Comparison of ENCODE assay signal across 21 cellular contexts in the genomic region with DNA sequence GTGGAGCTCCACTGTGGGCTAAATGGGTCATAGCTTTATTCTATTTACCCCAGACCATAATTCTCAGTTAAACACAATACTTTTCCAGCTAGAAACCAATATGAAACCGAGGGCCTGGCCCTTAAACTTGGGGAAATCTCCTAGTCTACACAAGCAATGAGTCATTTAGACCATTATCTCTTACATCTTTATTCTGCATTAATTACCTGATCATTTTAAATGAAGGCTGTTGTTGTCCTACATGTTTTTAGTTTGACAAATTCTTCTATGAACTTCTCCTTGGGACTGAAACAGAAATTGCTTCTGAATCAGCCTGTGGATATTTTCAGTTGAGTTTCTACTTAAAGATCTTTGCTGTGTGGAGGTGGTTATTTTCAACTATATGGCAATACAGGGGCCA. TPM values are rescaled to one million over a fixed set of nuclear protein-coding genes. Genes with fewer than 3 reads are reported as not detected.
DNase-seq lines count a peak whose midpoint lies in the region; ATAC-seq and TF ChIP-seq lines count a peak whose summit lies in the region.
"Had no signal": no experiment of that assay in that cellular context is flagged by ENCODE, and none has a peak within 500 bp of the region (broad histone marks: within the 10 kb centered on the region; RNA-seq: fewer than 3 reads in every experiment).

No MANE protein-coding gene starts in this region.

- TF ChIP-seq CTCF in GM23338 (conservative IDR thresholded peaks at IDR 0.05; ENCODE audit: low read depth in 2 of 2) (no peak), hepatocyte (IDR thresholded peaks at IDR 0.05; ENCODE audit: poor library complexity) (no peak), suprapubic skin (IDR thresholded peaks at IDR 0.05) (no peak)

- H3K4me2 ChIP-seq in GM23338 = no peak overlapping the region
- no peak overlapping the region for H3K4me2 ChIP-seq in hepatocyte

- TF ChIP-seq EP300 in suprapubic skin (IDR thresholded peaks at IDR 0.05) = no peak

- H4K20me1 ChIP-seq in GM23338 (replicated peaks; ENCODE audit: insufficient read depth) = peaks cover 13% of the 10 kb centered on the region
- H4K20me1 ChIP-seq in hepatocyte (ENCODE audit: insufficient read depth, poor library complexity, severe bottlenecking) = no peaks in the 10 kb centered on the region

- H3K4me3 Mint-ChIP-seq in GM23338 = no peak overlapping the region
- H3K4me3 Mint-ChIP-seq in activated T-helper 17 cell treated with anti-CD3 and anti-CD28 coated beads, Interleukin-2, amount 50 U/mL, for 72 hours = no peak overlapping the region
- H3K4me3 Mint-ChIP-seq: activated B cell treated with CpG ODN at 0.5 μM for 24 hours; activated CD4-positive, alpha-beta memory T cell treated with anti-CD3 and anti-CD28 coated beads for 36 hours; natural killer cell treated with Interleukin-12 subunit alpha and Interleukin-12 subunit beta and Interleukin-15 and Interleukin-18, amount 100 ng/mL, for 72 hours; T-helper 1 cell treated with Interleukin-12 subunit alpha and Interleukin-12 subunit beta and Interleukin-4 antibody, amounts not matched to agents 30 μg/mL and 1 μg/mL, for 36 hours had no signal

- 85% methylated on average over 1 of the region's 1 CpG for WGBS in hepatocyte (ENCODE audit: low lambda C conversion rate, missing lambda C conversion rate)
- WGBS in suprapubic skin = 54% methylated on average over 1 of the region's 1 CpG

- H3K4me1 ChIP-seq in GM23338 (ENCODE audit: insufficient read depth) = peaks cover 53% of the 10 kb centered on the region
- H3K4me1 ChIP-seq in hepatocyte (ENCODE audit: insufficient read depth) = peaks cover 2% of the 10 kb centered on the region
- peaks cover 46% of the 10 kb centered on the region for H3K4me1 ChIP-seq in suprapubic skin

- ATAC-seq in GM23338 = no peak
- peak; percentile 58 for ATAC-seq in activated T-helper 17 cell treated with anti-CD3 and anti-CD28 coated beads, Interleukin-2, amount 50 U/mL, for 72 hours (replicated peaks)
- ATAC-seq in HG02973 (IDR thresholded peaks at IDR 0.05; ENCODE audit: unreplicated experiment) = no peak
- ATAC-seq in GM21515 (IDR thresholded peaks at IDR 0.05; ENCODE audit: unreplicated experiment) = no peak
- ATAC-seq in GM18517 (IDR thresholded peaks at IDR 0.05; ENCODE audit: unreplicated experiment) = no peak
- no peak for ATAC-seq in HG02870 (IDR thresholded peaks at IDR 0.05; ENCODE audit: unreplicated experiment)
- ATAC-seq: natural killer cell treated with Interleukin-12 subunit alpha and Interleukin-12 subunit beta and Interleukin-15 and Interleukin-18, amount 100 ng/mL, for 72 hours had no signal

- no peak overlapping the region for H3K4me3 ChIP-seq in GM23338
- no peak overlapping the region for H3K4me3 ChIP-seq in hepatocyte
- H3K4me3 ChIP-seq in suprapubic skin = no peak overlapping the region

- no peaks in the 10 kb centered on the region for H3K27me3 ChIP-seq in GM23338 (ENCODE audit: insufficient read depth)
- no peaks in the 10 kb centered on the region for H3K27me3 ChIP-seq in hepatocyte
- H3K27me3 ChIP-seq in suprapubic skin = no peaks in the 10 kb centered on the region

- H2AFZ ChIP-seq in GM23338 (no peak overlapping the region), hepatocyte (no peak overlapping the region)

- peaks cover 11% of the 10 kb centered on the region; the same call in 1 of the 2 replicates for H3F3A ChIP-seq in GM23338 (replicated peaks; ENCODE audit: low read depth)

- H3K9me3 ChIP-seq in hepatocyte (ENCODE audit: low read depth) (no peaks in the 10 kb centered on the region), suprapubic skin (no peaks in the 10 kb centered on the region)

- peak overlapping the region; percentile 48; the same call in 1 of the 2 replicates for H3K27ac Mint-ChIP-seq in GM23338
- no peak overlapping the region for H3K27ac Mint-ChIP-seq in activated T-helper 17 cell treated with anti-CD3 and anti-CD28 coated beads, Interleukin-2, amount 50 U/mL, for 72 hours
- H3K27ac Mint-ChIP-seq: activated B cell treated with CpG ODN at 0.5 μM for 24 hours; activated CD4-positive, alpha-beta memory T cell treated with anti-CD3 and anti-CD28 coated beads for 36 hours; natural killer cell treated with Interleukin-12 subunit alpha and Interleukin-12 subunit beta and Interleukin-15 and Interleukin-18, amount 100 ng/mL, for 72 hours; T-helper 1 cell treated with Interleukin-12 subunit alpha and Interleukin-12 subunit beta and Interleukin-4 antibody, amounts not matched to agents 30 μg/mL and 1 μg/mL, for 36 hours had no signal

- peaks cover 37% of the 10 kb centered on the region for H3K36me3 Mint-ChIP-seq in GM23338 (ENCODE audit: low read depth)
- no peaks in the 10 kb centered on the region for H3K36me3 Mint-ChIP-seq in activated T-helper 17 cell treated with anti-CD3 and anti-CD28 coated beads, Interleukin-2, amount 50 U/mL, for 72 hours (ENCODE audit: low read depth)
- H3K36me3 Mint-ChIP-seq: activated CD4-positive, alpha-beta memory T cell treated with anti-CD3 and anti-CD28 coated beads for 36 hours; natural killer cell treated with Interleukin-12 subunit alpha and Interleukin-12 subunit beta and Interleukin-15 and Interleukin-18, amount 100 ng/mL, for 72 hours had no signal

- H3K36me3 ChIP-seq in GM23338 (ENCODE audit: insufficient read depth) (0 out of 2 replicates have a peak, but pooled peaks cover 7% of the 10 kb centered on the region), hepatocyte (replicated peaks; ENCODE audit: insufficient read depth, low read depth) (no peaks in the 10 kb centered on the region), suprapubic skin (no peaks in the 10 kb centered on the region)

- DNase-seq in GM23338 (ENCODE audit: low spot score) (no peak), hepatocyte (ENCODE audit: low spot score) (no peak), suprapubic skin (ENCODE audit: low spot score in 2 of 2) (no peak)
- DNase-seq: activated B cell treated with CpG ODN at 0.5 μM for 24 hours; activated CD4-positive, alpha-beta memory T cell treated with anti-CD3 and anti-CD28 coated beads for 36 hours; activated naive CD4-positive, alpha-beta T cell treated with anti-CD3 and anti-CD28 coated beads, Interleukin-2, amount 50 U/mL, for 16 hours; activated T-cell treated with anti-CD3 and anti-CD28 coated beads, Interleukin-2, amount 50 U/mL, for 1 hour; dermis blood vessel endothelial cell; kidney glomerular epithelial cell; NCI-H1092; NCI-H526; Right ventricle myocardium superior; stimulated activated CD4-positive, alpha-beta T cell treated with anti-CD3 and anti-CD28 coated beads, Interleukin-12 subunit alpha, Interleukin-12 subunit beta, amount 100 ng/mL, for 4 hours had no signal

- H3K9me3 Mint-ChIP-seq in GM23338 = no peaks in the 10 kb centered on the region
- H3K9me3 Mint-ChIP-seq in activated T-helper 17 cell treated with anti-CD3 and anti-CD28 coated beads, Interleukin-2, amount 50 U/mL, for 72 hours = no peaks in the 10 kb centered on the region
- H3K9me3 Mint-ChIP-seq: activated B cell treated with CpG ODN at 0.5 μM for 24 hours; activated CD4-positive, alpha-beta memory T cell treated with anti-CD3 and anti-CD28 coated beads for 36 hours; natural killer cell treated with Interleukin-12 subunit alpha and Interleukin-12 subunit beta and Interleukin-15 and Interleukin-18, amount 100 ng/mL, for 72 hours; T-helper 1 cell treated with Interleukin-12 subunit alpha and Interleukin-12 subunit beta and Interleukin-4 antibody, amounts not matched to agents 30 μg/mL and 1 μg/mL, for 36 hours had no signal

- H3K27ac ChIP-seq in GM23338 (ENCODE audit: low read depth) (peak overlapping the region; percentile 32; the same call in 1 of the 2 replicates), hepatocyte (peak overlapping the region; percentile 9), suprapubic skin (peak overlapping the region; percentile 54)

- peaks cover 5% of the 10 kb centered on the region for H3K27me3 Mint-ChIP-seq in GM23338 (ENCODE audit: insufficient read depth, low read depth, poor library complexity)
- no peaks in the 10 kb centered on the region for H3K27me3 Mint-ChIP-seq in activated T-helper 17 cell treated with anti-CD3 and anti-CD28 coated beads, Interleukin-2, amount 50 U/mL, for 72 hours
- H3K27me3 Mint-ChIP-seq: activated B cell treated with CpG ODN at 0.5 μM for 24 hours; activated CD4-positive, alpha-beta memory T cell treated with anti-CD3 and anti-CD28 coated beads for 36 hours; progenitor cell of endocrine pancreas had no signal

- H3K9me2 ChIP-seq in GM23338 (ENCODE audit: insufficient read depth) (no peaks in the 10 kb centered on the region), hepatocyte (replicated peaks; ENCODE audit: insufficient read depth) (no peaks in the 10 kb centered on the region)

- H3K4me1 Mint-ChIP-seq in GM23338 = peaks cover 52% of the 10 kb centered on the region
- H3K4me1 Mint-ChIP-seq in activated T-helper 17 cell treated with anti-CD3 and anti-CD28 coated beads, Interleukin-2, amount 50 U/mL, for 72 hours = peaks cover 8% of the 10 kb centered on the region

- H3K79me2 ChIP-seq in GM23338 (replicated peaks; ENCODE audit: insufficient read depth) (peaks cover 97% of the 10 kb centered on the region), hepatocyte (peaks cover 40% of the 10 kb centered on the region)

- TF ChIP-seq POLR2A in suprapubic skin (IDR thresholded peaks at IDR 0.05) = no peak

TF ChIP-seq in GM23338, 12 proteins besides CTCF, POLR2A, EP300 and RAD21 (continues in another document):
- TF ChIP-seq STAT1 (IDR thresholded peaks at IDR 0.05; ENCODE audit: unreplicated experiment) (no peak), ZNF114 (CRISPR knock-in tag; IDR thresholded peaks at IDR 0.05) (no peak), POLR2AphosphoS5 (IDR thresholded peaks at IDR 0.05; ENCODE audit: low read depth) (no peak), ZNF331 (CRISPR knock-in tag; IDR thresholded peaks at IDR 0.05; ENCODE audit: low read depth) (no peak), CREB1 (CRISPR knock-in tag; IDR thresholded peaks at IDR 0.05; ENCODE audit: low read depth) (no peak), JUNB (IDR thresholded peaks at IDR 0.05; ENCODE audit: unreplicated experiment) (no peak), EZH2phosphoT487 (IDR thresholded peaks at IDR 0.05; ENCODE audit: unreplicated experiment) (no peak)
- TF ChIP-seq, protein P1, sequence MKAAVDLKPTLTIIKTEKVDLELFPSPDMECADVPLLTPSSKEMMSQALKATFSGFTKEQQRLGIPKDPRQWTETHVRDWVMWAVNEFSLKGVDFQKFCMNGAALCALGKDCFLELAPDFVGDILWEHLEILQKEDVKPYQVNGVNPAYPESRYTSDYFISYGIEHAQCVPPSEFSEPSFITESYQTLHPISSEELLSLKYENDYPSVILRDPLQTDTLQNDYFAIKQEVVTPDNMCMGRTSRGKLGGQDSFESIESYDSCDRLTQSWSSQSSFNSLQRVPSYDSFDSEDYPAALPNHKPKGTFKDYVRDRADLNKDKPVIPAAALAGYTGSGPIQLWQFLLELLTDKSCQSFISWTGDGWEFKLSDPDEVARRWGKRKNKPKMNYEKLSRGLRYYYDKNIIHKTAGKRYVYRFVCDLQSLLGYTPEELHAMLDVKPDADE (IDR thresholded peaks at IDR 0.05) = no peak

RNA-seq across cellular contexts. Expression of a gene that starts 37.9 kb away (rescaled TPM):
- total RNA-seq in GM23338 (2014; rRNA removed; shearing (Covaris generic)) = 90.3 and 95.8 TPM in 2 replicates
- polyA plus RNA-seq in GM23338 (2016; fragmentation: Nextera tagmentation; extraction: Ambion mirVana) (46.7 and 58.8 TPM in 2 replicates), hepatocyte (31.3 and 42.2 TPM in 2 replicates)
- 1 to 10 TPM in 1 of 2 donors, under 1 TPM in 1; 0.41 to 3.3 TPM for total RNA-seq in activated T-helper 17 cell treated with anti-CD3 and anti-CD28 coated beads, Interleukin-2, amount 50 U/mL, for 72 hours
- total RNA-seq in hepatocyte (44.8 and 49.6 TPM in 2 replicates), suprapubic skin (10 to 100 TPM; 24.2 to 40.1 (median 28.0) TPM)

Comparison
In these comparisons a context has a peak if more than half of its experiments do, and no peak if none do; other contexts are left out.
1. RNA of a gene that starts 37.9 kb away (total RNA-seq): 90.3 to 95.8 TPM in GM23338, 44.8 to 49.6 TPM in hepatocyte and 24.2 to 40.1 TPM in suprapubic skin; 0.41 to 3.3 TPM in activated T-helper 17 cell treated with anti-CD3 and anti-CD28 coated beads, Interleukin-2, amount 50 U/mL, for 72 hours; every median in the first group is over 4 times any median in the second.
2. Peak in every context shown above with its lines, with median percentiles within 50 percentile points of each other: H3K27ac ChIP-seq.